In genomic region chr1:19754482-19754881, GRCh38 we compare ENCODE assay signal across 17 cellular contexts. TPM values are rescaled to one million over a fixed set of nuclear protein-coding genes. Genes with fewer than 3 reads are reported as not detected.
DNase-seq lines count a peak whose midpoint lies in the region; ATAC-seq and TF ChIP-seq lines count a peak whose summit lies in the region.
"Had no signal": no experiment of that assay in that cellular context is flagged by ENCODE, and none has a peak within 500 bp of the region (broad histone marks: within the 10 kb centered on the region; RNA-seq: fewer than 3 reads in every experiment).

No MANE protein-coding gene starts in this region.

- H3K9ac ChIP-seq in mesenchymal stem cell (ENCODE audit: low read length) (no peak overlapping the region), stomach smooth muscle (ENCODE audit: low read length in 2 of 2) (peak overlapping the region in 1 of 2 donors; percentile 19)

- H2AK5ac ChIP-seq in mesenchymal stem cell (ENCODE audit: low read length, severe bottlenecking): peak overlapping the region; percentile 24

- in situ Hi-C loops in HAP-1 (cut with MboI; ENCODE audit: low sequenced_read_pairs): no loop called here

- peaks cover 15% of the 10 kb centered on the region for H3K4me1 ChIP-seq in HAP-1
- peaks cover 14% of the 10 kb centered on the region for H3K4me1 ChIP-seq in mesenchymal stem cell (ENCODE audit: control insufficient read depth, insufficient read depth, low read depth, low read length)
- H3K4me1 ChIP-seq in stomach smooth muscle (ENCODE audit: control insufficient read depth, insufficient read depth, low read length): peaks cover 20% of the 10 kb centered on the region
- H3K4me1 ChIP-seq: left lung had no signal

- no peak overlapping the region for H3K4me2 ChIP-seq in mesenchymal stem cell (ENCODE audit: low read length, poor library complexity, severe bottlenecking)

- H2BK120ac ChIP-seq in mesenchymal stem cell (ENCODE audit: low read depth, low read length): no peak overlapping the region

- H4K91ac ChIP-seq in mesenchymal stem cell (ENCODE audit: low read length): no peak overlapping the region

- H3K18ac ChIP-seq in mesenchymal stem cell (ENCODE audit: low read depth in 1 of 2, low read length in 2 of 2): no peak overlapping the region

- H3K4ac ChIP-seq in mesenchymal stem cell (ENCODE audit: low read depth in 1 of 2, low read length in 2 of 2): no peak overlapping the region

- H2BK12ac ChIP-seq in mesenchymal stem cell (ENCODE audit: low read length in 2 of 2): no peak overlapping the region

- WGBS in mesenchymal stem cell: 69% methylated on average over 10 of the region's 10 CpGs

- H3K36me3 ChIP-seq in HAP-1 (replicated peaks) (no peaks in the 10 kb centered on the region), WERI-Rb-1 (no peaks in the 10 kb centered on the region), mesenchymal stem cell (ENCODE audit: control insufficient read depth in 1 of 2, insufficient read depth in 2 of 2, low read depth in 1 of 2, low read length in 2 of 2) (peaks cover 22 to 31% of the 10 kb centered on the region in 2 experiments), stomach smooth muscle (ENCODE audit: control insufficient read depth in 2 of 2, insufficient read depth in 2 of 2, low read length in 2 of 2) (peaks cover 2 to 7% of the 10 kb centered on the region in 2 donors)
- H3K36me3 ChIP-seq: ovary had no signal

- H2AFZ ChIP-seq in mesenchymal stem cell (ENCODE audit: low read depth, low read length): no peak overlapping the region

- H3K4me3 ChIP-seq in HAP-1: no peak overlapping the region
- H3K4me3 ChIP-seq in WERI-Rb-1 (ENCODE audit: low read depth, low read length): no peak overlapping the region
- no peak overlapping the region for H3K4me3 ChIP-seq in mesenchymal stem cell (ENCODE audit: insufficient read depth in 1 of 2, low read depth in 1 of 2, low read length in 2 of 2)
- H3K4me3 ChIP-seq in stomach smooth muscle (ENCODE audit: low read length in 2 of 2): no peak overlapping the region
- H3K4me3 ChIP-seq: left lung, ovary, Peyer's patch had no signal

- H3K9me3 ChIP-seq in HAP-1: no peaks in the 10 kb centered on the region
- no peaks in the 10 kb centered on the region for H3K9me3 ChIP-seq in WERI-Rb-1 (ENCODE audit: severe bottlenecking)
- H3K9me3 ChIP-seq in mesenchymal stem cell (ENCODE audit: control insufficient read depth, low read length): no peaks in the 10 kb centered on the region
- peaks cover 0 to 3% of the 10 kb centered on the region in 2 donors for H3K9me3 ChIP-seq in stomach smooth muscle (ENCODE audit: control insufficient read depth in 2 of 2, low read length in 2 of 2)
- H3K9me3 ChIP-seq: left lung, ovary, Peyer's patch had no signal

- H3K27me3 ChIP-seq in HAP-1 (ENCODE audit: low read depth) (no peaks in the 10 kb centered on the region), WERI-Rb-1 (ENCODE audit: insufficient read depth, low read depth, severe bottlenecking) (no peaks in the 10 kb centered on the region), mesenchymal stem cell (ENCODE audit: control insufficient read depth in 1 of 2, insufficient read depth in 1 of 2, low read length in 2 of 2) (no peaks in the 10 kb centered on the region), stomach smooth muscle (ENCODE audit: control insufficient read depth in 1 of 2, insufficient read depth in 2 of 2, low read length in 2 of 2) (no peaks in the 10 kb centered on the region)
- H3K27me3 ChIP-seq: left lung, ovary, Peyer's patch had no signal

- no peak overlapping the region for H4K8ac ChIP-seq in mesenchymal stem cell (ENCODE audit: low read length)

- no peak for ATAC-seq in GM18520 (IDR thresholded peaks at IDR 0.05; ENCODE audit: unreplicated experiment)
- no peak for ATAC-seq in HG02970 (IDR thresholded peaks at IDR 0.05; ENCODE audit: low FRiP score, unreplicated experiment)
- ATAC-seq in HG03159 (IDR thresholded peaks at IDR 0.05; ENCODE audit: unreplicated experiment): no peak
- ATAC-seq: activated CD4-positive, alpha-beta T cell treated with anti-CD3 and anti-CD28 coated beads for 36 hours; left lung; stimulated activated naive B cell treated with anti-CD40 and anti-IgM and Interleukin-4, amounts not matched to agents 10 μg/mL and 1 μg/mL and 100 μg/mL, for 72 hours had no signal

- peak; percentile 19 to 27 for DNase-seq in HAP-1 (ENCODE audit: low spot score in 2 of 2)
- peak; percentile 89 for DNase-seq in WERI-Rb-1
- DNase-seq in mesenchymal stem cell: no peak
- no peak for DNase-seq in NCI-H1694 (lab: John Stamatoyannopoulos, UW)
- DNase-seq: activated CD4-positive, alpha-beta T cell treated with anti-CD3 and anti-CD28 coated beads for 36 hours; activated CD8-positive, alpha-beta memory T cell treated with anti-CD3 and anti-CD28 coated beads, Interleukin-2, amount 50 U/mL, for 4 hours; activated gamma-delta T cell treated with Interleukin-2 at 50 U/mL for 16 hours; IMR-90; left lung; NCI-H69; ovary; Peyer's patch; stimulated activated naive B cell treated with anti-CD40 and anti-IgM and Interleukin-4, amounts not matched to agents 10 μg/mL and 1 μg/mL and 100 μg/mL, for 72 hours had no signal

- H2BK15ac ChIP-seq in mesenchymal stem cell (ENCODE audit: low read depth, poor library complexity, severe bottlenecking): no peak overlapping the region

- H3K23ac ChIP-seq in mesenchymal stem cell (ENCODE audit: low read length in 2 of 2): no peak overlapping the region

- H3K14ac ChIP-seq in mesenchymal stem cell (ENCODE audit: low read length in 2 of 2): no peak overlapping the region

- no peak for TF ChIP-seq CTCF in WERI-Rb-1 (IDR thresholded peaks at IDR 0.05; ENCODE audit: low read depth, low read length)

- no peaks in the 10 kb centered on the region for H3K79me1 ChIP-seq in mesenchymal stem cell (replicated peaks; ENCODE audit: low read length, poor library complexity, severe bottlenecking)

- no peak overlapping the region for H2BK5ac ChIP-seq in mesenchymal stem cell (ENCODE audit: low read depth, low read length, poor library complexity, severe bottlenecking)

- H3K27ac ChIP-seq in WERI-Rb-1: peak overlapping the region; percentile 41
- no peak overlapping the region for H3K27ac ChIP-seq in mesenchymal stem cell (ENCODE audit: low read length, poor library complexity, severe bottlenecking)
- H3K27ac ChIP-seq in stomach smooth muscle (ENCODE audit: low read length): peak overlapping the region; percentile 74
- H3K27ac ChIP-seq: left lung, ovary had no signal

RNA-seq across cellular contexts. Expression of gene TMCO4, which starts 45.2 kb away (rescaled TPM):
- polyA plus RNA-seq in mesenchymal stem cell (2013, experiment 1 of 2): 8.1 TPM
- polyA plus RNA-seq in mesenchymal stem cell (2013, experiment 2 of 2): 7.6 TPM

Comparison
In these comparisons a context has a peak if more than half of its experiments do, and no peak if none do; other contexts are left out.
1. DNase-seq: peak in HAP-1 (2 of 2) and WERI-Rb-1 (single experiment); none in mesenchymal stem cell (single experiment) and NCI-H1694 (single experiment).